ENCODE assay signal across 15 cellular contexts in genomic region chr10:68090586-68090985, GRCh38. TPM values are rescaled to one million over a fixed set of nuclear protein-coding genes. Genes with fewer than 3 reads are reported as not detected.
DNase-seq lines count a peak whose midpoint lies in the region; ATAC-seq and TF ChIP-seq lines count a peak whose summit lies in the region.
"Had no signal": no experiment of that assay in that cellular context is flagged by ENCODE, and none has a peak within 500 bp of the region (broad histone marks: within the 10 kb centered on the region; RNA-seq: fewer than 3 reads in every experiment).

No MANE protein-coding gene starts in this region.

- H4K91ac ChIP-seq in IMR-90 (ENCODE audit: insufficient read depth, low read depth, low read length) = no peak overlapping the region

- H3K4me1 ChIP-seq in IMR-90 (ENCODE audit: control insufficient read depth, insufficient read depth, low read length) (peaks cover 21% of the 10 kb centered on the region), Panc1 (ENCODE audit: control insufficient read depth, insufficient read depth, low read length) (peaks cover 61% of the 10 kb centered on the region), osteoblast (ENCODE audit: insufficient read depth, low read length) (peaks cover 69% of the 10 kb centered on the region)

- DNase-seq in IMR-90 (no peak), Panc1 (ENCODE audit: low read depth, low spot score) (no peak), osteoblast (ENCODE audit: insufficient read length, low spot score, missing footprints) (no peak), NCI-H2227 (lab: John Stamatoyannopoulos, UW; ENCODE audit: unreplicated experiment) (no peak), Right ventricle myocardium inferior (ENCODE audit: missing footprints) (no peak)
- DNase-seq in activated CD4-positive, alpha-beta T cell treated with anti-CD3 and anti-CD28 coated beads, Interleukin-2, amount 50 U/mL, for 4 hours = no peak
- DNase-seq: AML-193; Caco-2; CD8-positive, alpha-beta memory T cell; DMS53; GF-D8; GOT3; H9 had no signal

- POLR2A ChIA-PET in IMR-90 (lab: Charles Lee; ENCODE audit: unreplicated experiment) = no interaction called here
- POLR2A ChIA-PET in Panc1 (lab: Charles Lee) = interaction anchor here (0.7 kb wide), 1 partner anchor 11 kb away, joined by 3 read pairs; no protein-coding TSS in a partner anchor

- dilution Hi-C loops in IMR-90 (cut with HindIII; ENCODE audit: low sequenced_read_pairs, unreplicated experiment) = no loop called here

- WGBS in IMR-90 (ENCODE audit: extremely low coverage in 2 of 2, insufficient read length in 1 of 2), 2 experiments = no CpG with 5 or more reads among the region's 4 CpGs

- in situ Hi-C loops in IMR-90 (cut with MboI; ENCODE audit: low sequenced_read_pairs) = no loop called here
- in situ Hi-C loops in Panc1 (cut with HindIII; ENCODE audit: low pct_unique_long_range_greater_than_20kb, low sequenced_read_pairs) = no loop called here

- no peak overlapping the region for H3K9ac ChIP-seq in IMR-90 (ENCODE audit: low read depth, low read length)
- H3K9ac ChIP-seq: BLaER1 had no signal

- CTCF ChIA-PET in IMR-90 (lab: Yijun Ruan, JAX) (interaction anchor here (0.9 to 1.9 kb wide), 2 partner anchors 10 to 211 kb away, joined by 3 to 9 read pairs; no protein-coding TSS in a partner anchor), Panc1 (lab: Charles Lee) (no interaction called here)

- TF ChIP-seq CTCF in IMR-90 (conservative IDR thresholded peaks at IDR 0.05; ENCODE audit: low read depth, low read length) (no peak), Panc1 (IDR thresholded peaks at IDR 0.05) (no peak), osteoblast (IDR thresholded peaks at IDR 0.05; ENCODE audit: extremely low read depth, low read depth, low read length) (no peak)

- no TSS peak for BruUV-seq in IMR-90 (replicated peaks; lab: Mats Ljungman, UMichigan)
- BruUV-seq in Panc1 (replicated peaks; lab: Mats Ljungman, UMichigan) = no TSS peak

- peaks cover 7 to 13% of the 10 kb centered on the region in 2 experiments; a peak in 3 of 4 replicates for H3K79me1 ChIP-seq in IMR-90 (ENCODE audit: low read depth in 1 of 2, low read length in 2 of 2)

- ATAC-seq in IMR-90 (ENCODE audit: low read depth) = no peak
- no peak for ATAC-seq in Panc1
- no peak for ATAC-seq in Right ventricle myocardium inferior

- H2BK15ac ChIP-seq in IMR-90 (ENCODE audit: low read depth, low read length) = peak overlapping the region; percentile 61; the same call in 1 of the 3 replicates

- H3K36me3 ChIP-seq in IMR-90 (ENCODE audit: control insufficient read depth, insufficient read depth, low read length) (no peaks in the 10 kb centered on the region), Panc1 (ENCODE audit: control insufficient read depth, insufficient read depth, low read length) (no peaks in the 10 kb centered on the region), osteoblast (ENCODE audit: insufficient read depth, low read length) (peaks cover 5% of the 10 kb centered on the region)
- H3K36me3 ChIP-seq: BLaER1 had no signal

- H2BK120ac ChIP-seq in IMR-90 (ENCODE audit: low read depth, low read length) = peak overlapping the region; percentile 33; the same call in 1 of the 2 replicates

- no peak for TF ChIP-seq RAD21 in IMR-90 (IDR thresholded peaks at IDR 0.05; ENCODE audit: low read length)

- H3K14ac ChIP-seq in IMR-90 (replicated peaks; ENCODE audit: low read depth, low read length) = no peak overlapping the region

- no peak overlapping the region for H3K4ac ChIP-seq in IMR-90 (ENCODE audit: low read depth, low read length)

- H3K4me3 ChIP-seq in IMR-90 (ENCODE audit: insufficient read depth, low read depth, low read length) (no peak overlapping the region), Panc1 (ENCODE audit: low read depth in 2 of 2, low read length in 2 of 2) (no peak overlapping the region), osteoblast (ENCODE audit: insufficient read depth, low read length) (no peak overlapping the region)
- H3K4me3 ChIP-seq: BLaER1 had no signal

- no peak overlapping the region for H3K18ac ChIP-seq in IMR-90 (ENCODE audit: low read depth, low read length)

- no peak overlapping the region for H3K56ac ChIP-seq in IMR-90 (ENCODE audit: extremely low read depth, insufficient read depth, low read length)

- H3K79me2 ChIP-seq in osteoblast (ENCODE audit: insufficient read depth, low read length) = peaks cover 23% of the 10 kb centered on the region

- H3K4me2 ChIP-seq in IMR-90 (ENCODE audit: low read depth, low read length) = no peak overlapping the region
- no peak overlapping the region for H3K4me2 ChIP-seq in osteoblast (ENCODE audit: insufficient read depth, low read length)
- H3K4me2 ChIP-seq: BLaER1 had no signal

- no peak overlapping the region for H3K23ac ChIP-seq in IMR-90 (ENCODE audit: low read depth, low read length)

- intact Hi-C loops in IMR-90 (cut with micrococcal nuclease) (no loop called here), Panc1 (cut with micrococcal nuclease; ENCODE audit: unreplicated experiment) (no loop called here), Right ventricle myocardium inferior (cut with DNase I) (no loop called here)

- peak overlapping the region; percentile 40; the same call in 1 of the 2 replicates for H2BK20ac ChIP-seq in IMR-90 (ENCODE audit: low read depth, low read length)

- no peaks in the 10 kb centered on the region for H3K9me3 ChIP-seq in IMR-90 (ENCODE audit: control insufficient read depth, insufficient read depth, low read length)
- no peaks in the 10 kb centered on the region for H3K9me3 ChIP-seq in Panc1 (ENCODE audit: control insufficient read depth, insufficient read depth, low read depth, low read length)
- H3K9me3 ChIP-seq in osteoblast (ENCODE audit: low read depth, low read length) = no peaks in the 10 kb centered on the region
- H3K9me3 ChIP-seq: Caco-2 had no signal

- H4K5ac ChIP-seq in IMR-90 (ENCODE audit: low read depth, low read length) = no peak overlapping the region

- no peaks in the 10 kb centered on the region for H4K20me1 ChIP-seq in IMR-90 (ENCODE audit: insufficient read depth, low read length)
- H4K20me1 ChIP-seq in osteoblast (ENCODE audit: insufficient read depth, low read length) = no peaks in the 10 kb centered on the region
- H4K20me1 ChIP-seq: BLaER1 had no signal

- H2AFZ ChIP-seq in IMR-90 (replicated peaks; ENCODE audit: low read length, poor library complexity) = no peak overlapping the region
- H2AFZ ChIP-seq in osteoblast (ENCODE audit: low read length) = no peak overlapping the region

- H3K27ac ChIP-seq in IMR-90 (ENCODE audit: insufficient read depth, low read length) (no peak overlapping the region), Panc1 (ENCODE audit: low read length) (peak overlapping the region; percentile 100), osteoblast (ENCODE audit: low read depth, low read length) (peak overlapping the region; percentile 96)
- H3K27ac ChIP-seq: BLaER1 had no signal

- no peak for TF ChIP-seq POLR2A in IMR-90 (IDR thresholded peaks at IDR 0.05; ENCODE audit: low read depth, low read length)

- H2BK5ac ChIP-seq in IMR-90 (ENCODE audit: low read depth, low read length, poor library complexity, severe bottlenecking) = peak overlapping the region; percentile 71

- H3K27me3 ChIP-seq in IMR-90 (ENCODE audit: control insufficient read depth, insufficient read depth, low read length) = no peaks in the 10 kb centered on the region
- no peaks in the 10 kb centered on the region for H3K27me3 ChIP-seq in Panc1 (ENCODE audit: control insufficient read depth, insufficient read depth, low read length)
- H3K27me3 ChIP-seq in osteoblast (ENCODE audit: insufficient read depth, low read length) = no peaks in the 10 kb centered on the region
- H3K27me3 ChIP-seq: BLaER1 had no signal

- H2AK5ac ChIP-seq in IMR-90 (ENCODE audit: low read depth, low read length) = no peak overlapping the region

- no peak overlapping the region for H4K8ac ChIP-seq in IMR-90 (ENCODE audit: low read depth in 2 of 2, low read length in 2 of 2)

- H2AK9ac ChIP-seq in IMR-90 (replicated peaks; ENCODE audit: low read depth, low read length, poor library complexity) = no peak overlapping the region

- no peaks in the 10 kb centered on the region for H3K9me1 ChIP-seq in IMR-90 (ENCODE audit: insufficient read depth, low read length)

TF ChIP-seq in IMR-90, 13 proteins besides CTCF, POLR2A, EP300 and RAD21 (continues in another document):
- TF ChIP-seq MAFK (IDR thresholded peaks at IDR 0.05; ENCODE audit: low read depth, low read length) (no peak), FOS (IDR thresholded peaks at IDR 0.05; ENCODE audit: low read depth, low read length) (no peak), MXI1 (IDR thresholded peaks at IDR 0.05; ENCODE audit: borderline replicate concordance, low read depth, low read length) (no peak), BHLHE40 (IDR thresholded peaks at IDR 0.05; ENCODE audit: low read depth, low read length) (no peak), CHD1 (IDR thresholded peaks at IDR 0.05; ENCODE audit: low read depth, low read length) (no peak), RCOR1 (IDR thresholded peaks at IDR 0.05; ENCODE audit: insufficient replicate concordance, low read length) (no peak), ELK1 (IDR thresholded peaks at IDR 0.05; ENCODE audit: borderline replicate concordance, low read depth, low read length) (no peak)

RNA-seq across cellular contexts. Expression of gene HERC4, which starts 15.5 kb away (rescaled TPM):
- total RNA-seq in IMR-90 (2012; rRNA removed) (92.8 and 177 TPM in 2 replicates), Panc1 (2021; ENCODE audit: unreplicated experiment) (119 TPM), osteoblast (106 and 125 TPM in 2 replicates), Right ventricle myocardium inferior (25.5 TPM)
- polyA plus RNA-seq in IMR-90 (2012; rRNA removed) = 46.1 and 66.6 TPM in 2 replicates
- polyA plus RNA-seq in IMR-90 (2012; cell fraction: cytosol; rRNA removed) = 4.9 and 7.2 TPM in 2 replicates
- 16.7 and 91.2 TPM in 2 replicates for polyA plus RNA-seq in IMR-90 (2012; cell fraction: nucleus; rRNA removed; ENCODE audit: low replicate concordance)
- polyA plus RNA-seq in Panc1 (2012; ENCODE audit: insufficient read length) = 40.5 TPM

RNA-seq across cellular contexts. Expression of gene MYPN, which starts 18.7 kb away (rescaled TPM):
- total RNA-seq in IMR-90 (2012; rRNA removed) = 12.5 and 13.1 TPM in 2 replicates
- polyA plus RNA-seq in IMR-90 (2012; rRNA removed) = 7.8 and 8.1 TPM in 2 replicates
- 2.5 and 4.1 TPM in 2 replicates for polyA plus RNA-seq in IMR-90 (2012; cell fraction: cytosol; rRNA removed)
- polyA plus RNA-seq in IMR-90 (2012; cell fraction: nucleus; rRNA removed; ENCODE audit: low replicate concordance) = 4.3 and 6.7 TPM in 2 replicates
- total RNA-seq in Panc1 (2021; ENCODE audit: unreplicated experiment) = 39.1 TPM
- polyA plus RNA-seq in Panc1 (2012; ENCODE audit: insufficient read length) = 16.3 TPM
- 1.5 and 1.8 TPM in 2 replicates for total RNA-seq in osteoblast
- 112 TPM for total RNA-seq in Right ventricle myocardium inferior
- total RNA-seq: Caco-2; CD8-positive, alpha-beta memory T cell; H9; HT-29 had no signal
- polyA plus RNA-seq: CD8-positive, alpha-beta memory T cell had no signal
